8 cellular contexts compared by ENCODE assay signal in genomic region chr4:26860922-26861433, GRCh38. TPM values are rescaled to one million over a fixed set of nuclear protein-coding genes. Genes with fewer than 3 reads are reported as not detected.
DNase-seq lines count a peak whose midpoint lies in the region; ATAC-seq, FAIRE-seq and TF ChIP-seq lines count a peak whose summit lies in the region.

No MANE protein-coding gene starts in this region.

- TF ChIP-seq CTCF in WI38 (IDR thresholded peaks at IDR 0.05; ENCODE audit: low read depth, low read length) (no peak), breast epithelium (IDR thresholded peaks at IDR 0.05) (no peak), kidney (IDR thresholded peaks at IDR 0.05; ENCODE audit: borderline replicate concordance, extremely low read depth, insufficient read depth) (no peak)

- ATAC-seq in GM21717 (IDR thresholded peaks at IDR 0.05; ENCODE audit: unreplicated experiment) = peak; percentile 28

- peak overlapping the region; percentile 88 for H3K4me3 ChIP-seq in WI38 (ENCODE audit: low read depth, low read length)
- H3K4me3 ChIP-seq in breast epithelium = peak overlapping the region; percentile 73 to 96 (median 87)
- peak overlapping the region; percentile 86 to 93 for H3K4me3 ChIP-seq in kidney (ENCODE audit: low read length in 2 of 2)

- no peaks in the 10 kb centered on the region for H3K36me3 Mint-ChIP-seq in IgD-negative memory B cell

- peak overlapping the region; percentile 92 to 96 for H3K27ac ChIP-seq in breast epithelium
- H3K27ac ChIP-seq in kidney (ENCODE audit: low read depth in 2 of 2, low read length in 2 of 2) = peak overlapping the region; percentile 79 to 88

- H3K4me1 ChIP-seq in breast epithelium = peaks cover 0 to 13% of the 10 kb centered on the region in 2 donors
- peaks cover 8 to 21% of the 10 kb centered on the region in 2 donors for H3K4me1 ChIP-seq in kidney (ENCODE audit: control insufficient read depth in 1 of 2, insufficient read depth in 1 of 2, low read depth in 1 of 2, low read length in 2 of 2)

- peaks cover 0 to 2% (median 2%) of the 10 kb centered on the region in 3 donors for H3K9me3 Mint-ChIP-seq in IgD-negative memory B cell

- H3K36me3 ChIP-seq in breast epithelium (no peaks in the 10 kb centered on the region), kidney (ENCODE audit: control insufficient read depth in 1 of 2, insufficient read depth in 2 of 2, low read length in 2 of 2) (no peaks in the 10 kb centered on the region)

- H3K9ac ChIP-seq in kidney (ENCODE audit: low read length in 2 of 2) = peak overlapping the region; percentile 67 to 81

- peak overlapping the region; percentile 91 to 100 (median 96) for H3K4me3 Mint-ChIP-seq in IgD-negative memory B cell

- H3K9me3 ChIP-seq in breast epithelium (no peaks in the 10 kb centered on the region), kidney (ENCODE audit: control insufficient read depth in 1 of 2, low read length in 2 of 2) (no peaks in the 10 kb centered on the region)

- no peak for FAIRE-seq in kidney (lab: Jason Lieb, UNC)

- TF ChIP-seq POLR2A in breast epithelium (IDR thresholded peaks at IDR 0.05) = no peak

- intact Hi-C loops in breast epithelium (cut with DNase I; ENCODE audit: low total_unique reads) (loop anchor here (10.0 kb wide), 1 partner anchor 1766 kb away; no protein-coding TSS in a partner anchor), kidney (cut with DNase I) (no loop called here)

- H3K27me3 ChIP-seq in breast epithelium = no peaks in the 10 kb centered on the region

- no peaks in the 10 kb centered on the region for H3K27me3 Mint-ChIP-seq in IgD-negative memory B cell

- peak; percentile 63 for DNase-seq in GDM1 (lab: John Stamatoyannopoulos, UW)
- peak in 1 of 2 donors; percentile 61 for DNase-seq in breast epithelium (ENCODE audit: low spot score in 2 of 2)
- DNase-seq in kidney = peak; percentile 89
- DNase-seq in stimulated activated CD4-positive, alpha-beta T cell treated with anti-CD3 and anti-CD28 coated beads, Interleukin-4, amount 100 ng/mL, for 1 hour = peak; percentile 56
- DNase-seq in NCI-H2107 treated with DMSO at 0.1 percent for 48 hours (lab: John Stamatoyannopoulos, UW; ENCODE audit: unreplicated experiment) = no peak

- H3K27ac Mint-ChIP-seq in IgD-negative memory B cell = peak overlapping the region; percentile 94 to 99 (median 97)

- H3K4me1 Mint-ChIP-seq in IgD-negative memory B cell = peaks cover 36 to 53% (median 51%) of the 10 kb centered on the region in 3 donors

RNA-seq across cellular contexts. Expression of gene STIM2, which starts 0.3 kb away (rescaled TPM):
- 22.4 TPM for polyA plus RNA-seq in IgD-negative memory B cell
- 10 to 100 TPM; 12.0 to 24.7 (median 23.3) TPM for total RNA-seq in breast epithelium
- total RNA-seq in kidney = 38.9 TPM
- 27.8 TPM for polyA plus RNA-seq in kidney (ENCODE audit: insufficient read depth, low read depth, low replicate concordance)
